ENCODE assay signal across 8 cellular contexts in the genomic region with DNA sequence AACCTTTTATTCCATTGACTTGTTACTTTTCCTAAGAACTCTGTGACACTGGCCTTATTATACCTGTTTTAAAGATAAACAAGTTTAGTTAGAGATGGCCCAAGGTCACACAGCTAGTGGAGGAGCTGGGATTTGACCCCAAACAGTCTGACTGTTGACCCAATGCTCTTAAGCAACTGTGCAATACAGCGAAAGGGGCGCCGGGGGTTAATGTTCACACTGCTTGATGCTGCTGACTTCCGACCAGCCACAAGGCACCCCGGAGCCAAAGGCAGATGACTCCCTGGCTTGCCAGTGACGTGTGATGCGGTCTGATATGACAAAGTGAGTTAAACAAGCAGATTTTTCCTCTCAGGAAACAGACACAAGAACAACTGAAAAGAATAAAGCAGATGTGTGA. TPM values are rescaled to one million over a fixed set of nuclear protein-coding genes. Genes with fewer than 3 reads are reported as not detected.
DNase-seq lines count a peak whose midpoint lies in the region; ATAC-seq lines count a peak whose summit lies in the region.

No MANE protein-coding gene starts in this region.

- no peaks in the 10 kb centered on the region for H3K27me3 ChIP-seq in mesendoderm (ENCODE audit: insufficient read depth, low read length, poor library complexity)

- no peak overlapping the region for H3K27ac ChIP-seq in mesendoderm (ENCODE audit: low read depth, low read length)

- H2BK15ac ChIP-seq in mesendoderm (replicated peaks; ENCODE audit: low read depth): no peak overlapping the region

- H3K4me3 ChIP-seq in mesendoderm (ENCODE audit: low read length): no peak overlapping the region

- H2BK5ac ChIP-seq in mesendoderm (ENCODE audit: low read length): no peak overlapping the region

- ATAC-seq in GM18861 (IDR thresholded peaks at IDR 0.05; ENCODE audit: unreplicated experiment) (peak; percentile 87), HG03060 (IDR thresholded peaks at IDR 0.05; ENCODE audit: low read depth, unreplicated experiment) (peak; percentile 72)

- no peaks in the 10 kb centered on the region for H3K79me2 ChIP-seq in mesendoderm (ENCODE audit: control insufficient read depth, insufficient read depth, low read length)

- peaks cover 5% of the 10 kb centered on the region for H3K79me1 ChIP-seq in mesendoderm (ENCODE audit: low read length)

- no peak overlapping the region for H3K9ac ChIP-seq in mesendoderm (ENCODE audit: low read length)

- no peak overlapping the region for H3K23ac ChIP-seq in mesendoderm (ENCODE audit: low read length)

- DNase-seq in T-helper 1 cell (peak; percentile 50 to 79 (median 69)), islet precursor cell (peak; percentile 63), NCI-H748 (lab: John Stamatoyannopoulos, UW; ENCODE audit: unreplicated experiment) (no peak), mesendoderm (no peak)
- DNase-seq in activated naive CD8-positive, alpha-beta T cell treated with anti-CD3 and anti-CD28 coated beads, Interleukin-2, amount 50 U/mL, for 16 hours (ENCODE audit: low read depth, low spot score): peak; percentile 61
- DNase-seq in stimulated activated CD4-positive, alpha-beta T cell treated with anti-CD3 and anti-CD28 coated beads, Interleukin-1b, Interleukin-23, amount 100 ng/mL, for 4 hours (ENCODE audit: low read depth in 2 of 2): peak; percentile 56 to 69

- H3K18ac ChIP-seq in mesendoderm (ENCODE audit: low read length): no peak overlapping the region

- H3K4me1 ChIP-seq in mesendoderm (ENCODE audit: control insufficient read depth, low read depth, low read length): no peaks in the 10 kb centered on the region

- H4K8ac ChIP-seq in mesendoderm (ENCODE audit: low read depth, low read length): no peak overlapping the region

- no CpG with 5 or more reads among the region's 7 CpGs for WGBS in mesendoderm (ENCODE audit: extremely low coverage, insufficient coverage, low lambda C conversion rate)

- no peak overlapping the region for H2BK120ac ChIP-seq in mesendoderm (ENCODE audit: low read depth, low read length)

- no peak overlapping the region for H2AK5ac ChIP-seq in mesendoderm (ENCODE audit: low read length)

- no peak overlapping the region for H3K4me2 ChIP-seq in mesendoderm (ENCODE audit: low read length)

- H3K56ac ChIP-seq in mesendoderm (ENCODE audit: low read length): no peak overlapping the region

- H4K5ac ChIP-seq in mesendoderm (ENCODE audit: low read length): no peak overlapping the region

- no peaks in the 10 kb centered on the region for H3K36me3 ChIP-seq in mesendoderm (ENCODE audit: control insufficient read depth, insufficient read depth, low read length)

- no peak overlapping the region for H3K4ac ChIP-seq in mesendoderm (ENCODE audit: low read depth, low read length)

RNA-seq across cellular contexts. Expression of a gene that starts 23.9 kb away (rescaled TPM):
- 22.1 TPM for polyA plus RNA-seq in mesendoderm (2013, experiment 1 of 2)
- polyA plus RNA-seq in mesendoderm (2013, experiment 2 of 2): 22.7 TPM

Comparison
In these comparisons a context has a peak if more than half of its experiments do, and no peak if none do; other contexts are left out.
1. DNase-seq: peak in T-helper 1 cell (5 of 5), activated naive CD8-positive, alpha-beta T cell treated with anti-CD3 and anti-CD28 coated beads, Interleukin-2, amount 50 U/mL, for 16 hours (single experiment), islet precursor cell (single experiment) and stimulated activated CD4-positive, alpha-beta T cell treated with anti-CD3 and anti-CD28 coated beads, Interleukin-1b, Interleukin-23, amount 100 ng/mL, for 4 hours (2 of 2); none in NCI-H748 (single experiment) and mesendoderm (single experiment).